ENCODE assay signal across 12 cellular contexts in genomic region chr19:5091576-5092215, GRCh38.
DNase-seq lines count a peak whose midpoint lies in the region; ATAC-seq and TF ChIP-seq lines count a peak whose summit lies in the region.
"Had no signal": no experiment of that assay in that cellular context is flagged by ENCODE, and none has a peak within 500 bp of the region (broad histone marks: within the 10 kb centered on the region; RNA-seq: fewer than 3 reads in every experiment).

No MANE protein-coding gene starts in this region.

- intact Hi-C loops in heart left ventricle (cut with DNase I) (no loop called here), psoas muscle (cut with DNase I) (no loop called here), natural killer cell (cut with micrococcal nuclease) (no loop called here)

- peak in 2 of 4 donors; percentile 3 to 7 for ATAC-seq in heart left ventricle
- peak; percentile 11 to 63 (median 56) for ATAC-seq in psoas muscle
- no peak for ATAC-seq in GM18505 (IDR thresholded peaks at IDR 0.05; ENCODE audit: unreplicated experiment)
- ATAC-seq in natural killer cell: no peak

- H3K4me1 ChIP-seq in SJCRH30: peaks cover 38% of the 10 kb centered on the region
- peaks cover 2 to 40% (median 32%) of the 10 kb centered on the region in 12 donors for H3K4me1 ChIP-seq in heart left ventricle
- H3K4me1 ChIP-seq in psoas muscle: peaks cover 41% of the 10 kb centered on the region

- in situ Hi-C loops in GM13977 (cut with MboI; ENCODE audit: low pct_unique_long_range_greater_than_20kb, low sequenced_read_pairs, unreplicated experiment): no loop called here

- 65 to 86% (median 73%) methylated on average over 14 to 19 of the region's 19 CpGs for WGBS in heart left ventricle, 4 donors
- WGBS in psoas muscle, 3 donors: 41 to 50% (median 43%) methylated on average over 19 of the region's 19 CpGs

- no peak for TF ChIP-seq POLR2A in heart left ventricle (IDR thresholded peaks at IDR 0.05)
- no peak for TF ChIP-seq POLR2A in GM18505 (IDR thresholded peaks at IDR 0.05; ENCODE audit: borderline replicate concordance, extremely low read depth, insufficient read depth, insufficient read length)

- DNase-seq in AG10803 (ENCODE audit: low read depth) (peak; percentile 28), SJCRH30 (no peak), heart left ventricle (no peak), psoas muscle (peak; percentile 43 to 71), GM13977 (ENCODE audit: low spot score) (no peak), OCI-M1 (lab: John Stamatoyannopoulos, UW) (no peak), natural killer cell (no peak)
- DNase-seq: activated CD4-positive, alpha-beta T cell treated with anti-CD3 and anti-CD28 coated beads, Interleukin-2, amount 50 U/mL, for 1 hour; CD4-positive, CD25-positive, alpha-beta regulatory T cell had no signal

- peak overlapping the region; percentile 13; the same call in 1 of the 2 replicates for H3K27ac ChIP-seq in SJCRH30
- peak overlapping the region in 11 of 12 donors; percentile 17 to 81 (median 48) for H3K27ac ChIP-seq in heart left ventricle
- peak overlapping the region; percentile 61 for H3K27ac ChIP-seq in psoas muscle
- H3K27ac ChIP-seq: epithelial cell of prostate had no signal

- H3K27me3 Mint-ChIP-seq in natural killer cell (ENCODE audit: low read depth in 2 of 2): no peaks in the 10 kb centered on the region
- H3K27me3 Mint-ChIP-seq: activated naive CD4-positive, alpha-beta T cell treated with anti-CD3 and anti-CD28 coated beads, Interleukin-2, amount 50 U/mL, for 24 hours; CD4-positive, CD25-positive, alpha-beta regulatory T cell had no signal

- H3K4me1 Mint-ChIP-seq in natural killer cell: peaks cover 0 to 7% of the 10 kb centered on the region in 2 donors
- H3K4me1 Mint-ChIP-seq: activated naive CD4-positive, alpha-beta T cell treated with anti-CD3 and anti-CD28 coated beads, Interleukin-2, amount 50 U/mL, for 24 hours; CD4-positive, CD25-positive, alpha-beta regulatory T cell had no signal

- no peak overlapping the region for H3K27ac Mint-ChIP-seq in natural killer cell
- H3K27ac Mint-ChIP-seq: activated naive CD4-positive, alpha-beta T cell treated with anti-CD3 and anti-CD28 coated beads, Interleukin-2, amount 50 U/mL, for 24 hours had no signal

- no peak overlapping the region for H3K4me3 ChIP-seq in AG10803 (ENCODE audit: low read length)
- H3K4me3 ChIP-seq in SJCRH30: no peak overlapping the region
- no peak overlapping the region for H3K4me3 ChIP-seq in heart left ventricle
- H3K4me3 ChIP-seq in psoas muscle: no peak overlapping the region

- H3K9me3 ChIP-seq in SJCRH30 (replicated peaks): no peaks in the 10 kb centered on the region
- no peaks in the 10 kb centered on the region for H3K9me3 ChIP-seq in heart left ventricle
- H3K9me3 ChIP-seq in psoas muscle: no peaks in the 10 kb centered on the region

- H3K27me3 ChIP-seq in SJCRH30 (no peaks in the 10 kb centered on the region), heart left ventricle (no peaks in the 10 kb centered on the region), psoas muscle (ENCODE audit: insufficient read depth in 3 of 3, low read length in 2 of 3) (no peaks in the 10 kb centered on the region)

- TF ChIP-seq CTCF in AG10803 (conservative IDR thresholded peaks at IDR 0.05; ENCODE audit: low read length): no peak
- TF ChIP-seq CTCF in heart left ventricle (IDR thresholded peaks at IDR 0.05): no peak
- no peak for TF ChIP-seq CTCF in psoas muscle (IDR thresholded peaks at IDR 0.05)
- TF ChIP-seq CTCF in GM13977 (IDR thresholded peaks at IDR 0.05; ENCODE audit: extremely low read depth, insufficient read depth, missing control alignments): no peak
- no peak for TF ChIP-seq CTCF in natural killer cell (IDR thresholded peaks at IDR 0.05)

- H3K36me3 Mint-ChIP-seq in natural killer cell: no peaks in the 10 kb centered on the region

- no peak overlapping the region for H3K4me3 Mint-ChIP-seq in natural killer cell
- H3K4me3 Mint-ChIP-seq: activated naive CD4-positive, alpha-beta T cell treated with anti-CD3 and anti-CD28 coated beads, Interleukin-2, amount 50 U/mL, for 24 hours; CD4-positive, CD25-positive, alpha-beta regulatory T cell had no signal

- H3K36me3 ChIP-seq in SJCRH30: no peaks in the 10 kb centered on the region
- peaks cover 0 to 24% (median 16%) of the 10 kb centered on the region in 9 donors for H3K36me3 ChIP-seq in heart left ventricle
- peaks cover 0 to 16% of the 10 kb centered on the region in 2 donors for H3K36me3 ChIP-seq in psoas muscle (ENCODE audit: insufficient read depth in 1 of 2, low read depth in 1 of 2)

- no peaks in the 10 kb centered on the region for H3K9me3 Mint-ChIP-seq in natural killer cell
- H3K9me3 Mint-ChIP-seq: activated naive CD4-positive, alpha-beta T cell treated with anti-CD3 and anti-CD28 coated beads, Interleukin-2, amount 50 U/mL, for 24 hours; CD4-positive, CD25-positive, alpha-beta regulatory T cell had no signal

Comparison
In these comparisons a context has a peak if more than half of its experiments do, and no peak if none do; other contexts are left out.
1. DNase-seq: peak in AG10803 (single experiment) and psoas muscle (2 of 2); none in SJCRH30 (0 of 2), heart left ventricle (0 of 5), GM13977 (single experiment), OCI-M1 (single experiment) and natural killer cell (single experiment).
2. ATAC-seq: peak in psoas muscle (4 of 4); none in GM18505 (single experiment) and natural killer cell (0 of 3).
3. Peak in every context shown above with its lines, with median percentiles within 50 percentile points of each other: H3K27ac ChIP-seq.